Comparison of ENCODE assay signal across 17 cellular contexts in the genomic region with DNA sequence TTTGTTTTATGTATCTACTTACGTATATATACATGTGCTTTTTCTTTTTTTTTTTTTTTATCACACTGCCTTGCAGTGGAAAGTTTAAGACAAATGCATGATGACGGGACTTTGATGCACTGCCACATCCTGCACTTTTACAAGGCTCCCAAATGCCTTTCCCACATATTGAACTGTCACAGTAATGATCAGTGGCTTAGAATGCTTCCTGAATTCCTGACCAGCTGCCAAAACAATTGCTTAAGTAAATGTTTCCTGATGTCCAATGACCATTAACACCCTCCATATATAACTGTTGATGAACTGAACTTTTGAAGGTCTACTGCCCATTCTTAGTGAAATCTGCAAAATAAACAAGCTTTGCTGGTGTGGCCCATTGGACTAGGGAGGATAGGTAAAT.
DNase-seq lines count a peak whose midpoint lies in the region; ATAC-seq and TF ChIP-seq lines count a peak whose summit lies in the region.
"Had no signal": no experiment of that assay in that cellular context is flagged by ENCODE, and none has a peak within 500 bp of the region (broad histone marks: within the 10 kb centered on the region; RNA-seq: fewer than 3 reads in every experiment).

No MANE protein-coding gene starts in this region.

- TF ChIP-seq CTCF in gastrocnemius medialis (IDR thresholded peaks at IDR 0.05 in 4 of 5, conservative IDR thresholded peaks at IDR 0.05 in 1 of 5) = no peak

- H3K36me3 ChIP-seq in gastrocnemius medialis = no peaks in the 10 kb centered on the region

- H3K4me3 ChIP-seq in gastrocnemius medialis = no peak overlapping the region
- H3K4me3 ChIP-seq: dorsolateral prefrontal cortex had no signal

- DNase-seq in H4 (ENCODE audit: low spot score) = peak; percentile 61
- DNase-seq in left kidney (ENCODE audit: low read depth, low spot score) = peak; percentile 62
- DNase-seq in stromal cell of bone marrow (ENCODE audit: low read depth) = peak; percentile 24
- DNase-seq in gastrocnemius medialis = no peak
- DNase-seq in Ammon's horn (ENCODE audit: low spot score) = no peak
- DNase-seq: activated CD4-positive, alpha-beta T cell treated with anti-CD3 and anti-CD28 coated beads, Interleukin-2, amount 50 U/mL, for 1 hour; activated T-cell treated with anti-CD3 and anti-CD28 coated beads, Interleukin-2, amount 50 U/mL, for 72 hours; COR-L47; dorsolateral prefrontal cortex; foreskin melanocyte; immature natural killer cell; KBM-7; NCI-H1436 treated with DMSO at 0.1 percent for 48 hours; RPMI8226; T-helper 9 cell had no signal

- H3K27ac ChIP-seq in gastrocnemius medialis = no peak overlapping the region
- H3K27ac ChIP-seq: dorsolateral prefrontal cortex had no signal

- TF ChIP-seq POLR2A in gastrocnemius medialis (IDR thresholded peaks at IDR 0.05) = no peak

- ATAC-seq in SK-N-SH treated with all-trans-retinoic acid at 6 μM for 48 hours (peak; percentile 70), gastrocnemius medialis (no peak), HG03354 (IDR thresholded peaks at IDR 0.05; ENCODE audit: poor library complexity, severe bottlenecking, unreplicated experiment) (no peak)
- ATAC-seq: activated T-cell treated with anti-CD3 and anti-CD28 coated beads, Interleukin-2, amount 50 U/mL, for 72 hours had no signal

- intact Hi-C loops in gastrocnemius medialis (cut with DNase I; ENCODE audit: low total_unique reads) = no loop called here

- no peaks in the 10 kb centered on the region for H3K27me3 ChIP-seq in gastrocnemius medialis

- H3K4me1 ChIP-seq in gastrocnemius medialis = no peaks in the 10 kb centered on the region

- no peaks in the 10 kb centered on the region for H3K9me3 ChIP-seq in gastrocnemius medialis

- in situ Hi-C loops in gastrocnemius medialis (cut with MboI; ENCODE audit: low sequenced_read_pairs in 4 of 4) = no loop called here

TF ChIP-seq in SK-N-SH treated with all-trans-retinoic acid at 6 μM for 48 hours, 23 proteins besides CTCF, POLR2A, EP300 and RAD21:
- no peak for TF ChIP-seq TCF4 (CRISPR knock-in tag; IDR thresholded peaks at IDR 0.05; ENCODE audit: borderline replicate concordance)
- TF ChIP-seq RARB (CRISPR knock-in tag; IDR thresholded peaks at IDR 0.05) = no peak
- TF ChIP-seq CSDC2 (CRISPR knock-in tag; IDR thresholded peaks at IDR 0.05) = no peak
- TF ChIP-seq GLIS3 (CRISPR knock-in tag; IDR thresholded peaks at IDR 0.05) = no peak
- no peak for TF ChIP-seq OSR1 (CRISPR knock-in tag; IDR thresholded peaks at IDR 0.05)
- peak; percentile 86 for TF ChIP-seq TOX (CRISPR knock-in tag; IDR thresholded peaks at IDR 0.05; ENCODE audit: borderline replicate concordance)
- TF ChIP-seq ISL1 (CRISPR knock-in tag; IDR thresholded peaks at IDR 0.05) = peak; percentile 72
TF ChIP-seq in SK-N-SH treated with all-trans-retinoic acid at 6 μM for 48 hours: peak in this region for 2.

Comparison
In these comparisons a context has a peak if more than half of its experiments do, and no peak if none do; other contexts are left out.
1. DNase-seq: peak in H4 (single experiment), left kidney (single experiment) and stromal cell of bone marrow (single experiment); none in gastrocnemius medialis (0 of 2) and Ammon's horn (single experiment).